Comparison of ENCODE assay signal across 1 cellular context in the genomic region with DNA sequence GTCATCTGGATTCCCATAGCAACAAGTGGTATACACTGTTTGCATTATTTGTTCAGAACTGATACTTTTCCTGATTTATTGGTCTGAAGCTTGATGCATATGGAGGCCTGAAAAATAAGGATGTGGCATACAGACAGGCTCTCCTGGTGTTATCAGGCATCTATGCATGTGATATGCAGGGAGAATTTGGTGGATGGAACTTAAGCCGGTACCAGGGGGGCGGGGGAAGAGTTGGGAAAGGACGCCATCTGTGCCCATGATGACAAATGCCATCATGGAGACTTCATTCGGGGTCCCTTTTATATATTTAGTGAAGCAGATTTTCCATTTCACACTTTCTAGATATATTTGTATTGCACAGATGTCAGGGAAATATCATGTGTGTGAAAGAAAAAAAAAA.
TF ChIP-seq lines count a peak whose summit lies in the region.

No MANE protein-coding gene starts in this region.

TF ChIP-seq in IMR-90, 13 proteins besides CTCF, POLR2A, EP300 and RAD21:
- TF ChIP-seq MXI1 (IDR thresholded peaks at IDR 0.05; ENCODE audit: borderline replicate concordance, low read depth, low read length) (no peak), MAZ (IDR thresholded peaks at IDR 0.05; ENCODE audit: borderline replicate concordance, low read depth, low read length) (no peak), FOS (IDR thresholded peaks at IDR 0.05; ENCODE audit: low read depth, low read length) (no peak), RCOR1 (IDR thresholded peaks at IDR 0.05; ENCODE audit: insufficient replicate concordance, low read length) (no peak), CHD1 (IDR thresholded peaks at IDR 0.05; ENCODE audit: low read depth, low read length) (no peak), BHLHE40 (IDR thresholded peaks at IDR 0.05; ENCODE audit: low read depth, low read length) (no peak), SMC3 (IDR thresholded peaks at IDR 0.05; ENCODE audit: low read depth, low read length) (no peak)
- TF ChIP-seq, protein P1, sequence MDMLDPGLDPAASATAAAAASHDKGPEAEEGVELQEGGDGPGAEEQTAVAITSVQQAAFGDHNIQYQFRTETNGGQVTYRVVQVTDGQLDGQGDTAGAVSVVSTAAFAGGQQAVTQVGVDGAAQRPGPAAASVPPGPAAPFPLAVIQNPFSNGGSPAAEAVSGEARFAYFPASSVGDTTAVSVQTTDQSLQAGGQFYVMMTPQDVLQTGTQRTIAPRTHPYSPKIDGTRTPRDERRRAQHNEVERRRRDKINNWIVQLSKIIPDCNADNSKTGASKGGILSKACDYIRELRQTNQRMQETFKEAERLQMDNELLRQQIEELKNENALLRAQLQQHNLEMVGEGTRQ (IDR thresholded peaks at IDR 0.05; ENCODE audit: low read depth, low read length): no peak
